ENCODE assay signal across 17 cellular contexts in the genomic region with DNA sequence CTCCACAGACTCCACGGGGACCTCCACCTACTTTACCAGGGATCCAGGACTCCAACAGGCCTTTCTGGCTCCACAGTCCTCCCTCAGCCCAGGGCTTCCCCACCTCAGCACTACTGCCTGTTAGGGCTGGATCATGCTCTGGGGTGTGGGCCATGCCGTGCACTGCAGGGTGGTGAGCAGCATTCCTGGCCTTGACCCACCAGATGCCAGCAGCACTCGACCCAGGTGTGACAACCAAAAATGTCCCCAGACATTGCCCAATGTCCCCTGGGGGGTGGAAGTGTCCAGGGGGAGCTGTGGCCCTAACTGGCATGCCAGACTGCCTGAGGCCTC. TPM values are rescaled to one million over a fixed set of nuclear protein-coding genes. Genes with fewer than 3 reads are reported as not detected.
DNase-seq lines count a peak whose midpoint lies in the region; ATAC-seq and TF ChIP-seq lines count a peak whose summit lies in the region.
"Had no signal": no experiment of that assay in that cellular context is flagged by ENCODE, and none has a peak within 500 bp of the region (broad histone marks: within the 10 kb centered on the region; RNA-seq: fewer than 3 reads in every experiment).

No MANE protein-coding gene starts in this region.

- H3K27me3 ChIP-seq in lower lobe of right lung (ENCODE audit: low read depth) = no peaks in the 10 kb centered on the region
- H3K27me3 ChIP-seq in ascending aorta = no peaks in the 10 kb centered on the region
- H3K27me3 ChIP-seq: breast epithelium, tibial artery had no signal

- H3K27ac ChIP-seq in lower lobe of right lung (no peak overlapping the region), ascending aorta (no peak overlapping the region)
- H3K27ac ChIP-seq: epithelial cell of prostate, tibial artery had no signal

- H3K4me1 Mint-ChIP-seq in activated T-helper 17 cell treated with anti-CD3 and anti-CD28 coated beads, Interleukin-2, amount 50 U/mL, for 72 hours = peaks cover 15% of the 10 kb centered on the region
- no peaks in the 10 kb centered on the region for H3K4me1 Mint-ChIP-seq in type B pancreatic cell (ENCODE audit: unreplicated experiment)
- H3K4me1 Mint-ChIP-seq: GM23338 had no signal

- H3K27ac Mint-ChIP-seq in activated T-helper 17 cell treated with anti-CD3 and anti-CD28 coated beads, Interleukin-2, amount 50 U/mL, for 72 hours = peak overlapping the region; percentile 71
- H3K27ac Mint-ChIP-seq in type B pancreatic cell = peak overlapping the region; percentile 61
- H3K27ac Mint-ChIP-seq: activated T-cell treated with anti-CD3 and anti-CD28 coated beads, Interleukin-2, amount 50 U/mL, for 72 hours; dendritic cell treated with granulocyte-macrophage colony-stimulating factor and Interleukin-4, amounts not matched to agents 40 ng/mL and 50 ng/mL, for 4 days; GM23338 had no signal

- intact Hi-C loops in Right ventricle myocardium inferior (cut with DNase I) (loop anchor here (5.0 kb wide), 2 partner anchors 58 to 108 kb away; no protein-coding TSS in a partner anchor), left cardiac atrium (cut with DNase I) (no loop called here), lower lobe of right lung (cut with DNase I) (no loop called here), ascending aorta (cut with DNase I) (no loop called here)

- no peak overlapping the region for H3K4me3 ChIP-seq in lower lobe of right lung
- H3K4me3 ChIP-seq in ascending aorta = no peak overlapping the region
- H3K4me3 ChIP-seq: breast epithelium, GM23338, tibial artery had no signal

- H3K36me3 Mint-ChIP-seq in activated T-helper 17 cell treated with anti-CD3 and anti-CD28 coated beads, Interleukin-2, amount 50 U/mL, for 72 hours (ENCODE audit: low read depth) = peaks cover 65% of the 10 kb centered on the region
- peaks cover 16% of the 10 kb centered on the region for H3K36me3 Mint-ChIP-seq in type B pancreatic cell

- peak overlapping the region; percentile 10 for H3K4me3 Mint-ChIP-seq in activated T-helper 17 cell treated with anti-CD3 and anti-CD28 coated beads, Interleukin-2, amount 50 U/mL, for 72 hours
- no peak overlapping the region for H3K4me3 Mint-ChIP-seq in type B pancreatic cell
- H3K4me3 Mint-ChIP-seq: activated T-cell treated with anti-CD3 and anti-CD28 coated beads, Interleukin-2, amount 50 U/mL, for 72 hours; dendritic cell treated with granulocyte-macrophage colony-stimulating factor and Interleukin-4, amounts not matched to agents 40 ng/mL and 50 ng/mL, for 4 days; GM23338 had no signal

- H3K36me3 ChIP-seq in lower lobe of right lung (peaks cover 86% of the 10 kb centered on the region), ascending aorta (peaks cover 50 to 82% of the 10 kb centered on the region in 2 donors)
- H3K36me3 ChIP-seq: breast epithelium had no signal

- no peaks in the 10 kb centered on the region for H3K9me3 Mint-ChIP-seq in activated T-helper 17 cell treated with anti-CD3 and anti-CD28 coated beads, Interleukin-2, amount 50 U/mL, for 72 hours
- H3K9me3 Mint-ChIP-seq in type B pancreatic cell = no peaks in the 10 kb centered on the region
- H3K9me3 Mint-ChIP-seq: activated T-cell treated with anti-CD3 and anti-CD28 coated beads, Interleukin-2, amount 50 U/mL, for 72 hours; dendritic cell treated with granulocyte-macrophage colony-stimulating factor and Interleukin-4, amounts not matched to agents 40 ng/mL and 50 ng/mL, for 4 days; GM23338 had no signal

- H3K4me1 ChIP-seq in lower lobe of right lung (no peaks in the 10 kb centered on the region), ascending aorta (no peaks in the 10 kb centered on the region)
- H3K4me1 ChIP-seq: breast epithelium, Caco-2 had no signal

- ATAC-seq in Right ventricle myocardium inferior (peak; percentile 21), left cardiac atrium (no peak), lower lobe of right lung (peak; percentile 20 to 35), HG02840 (IDR thresholded peaks at IDR 0.05; ENCODE audit: low FRiP score, unreplicated experiment) (no peak)
- ATAC-seq in activated T-helper 17 cell treated with anti-CD3 and anti-CD28 coated beads, Interleukin-2, amount 50 U/mL, for 72 hours (replicated peaks) = peak; percentile 16
- ATAC-seq: GM23338 had no signal

- no peaks in the 10 kb centered on the region for H3K27me3 Mint-ChIP-seq in activated T-helper 17 cell treated with anti-CD3 and anti-CD28 coated beads, Interleukin-2, amount 50 U/mL, for 72 hours
- no peaks in the 10 kb centered on the region for H3K27me3 Mint-ChIP-seq in type B pancreatic cell
- H3K27me3 Mint-ChIP-seq: dendritic cell treated with granulocyte-macrophage colony-stimulating factor and Interleukin-4, amounts not matched to agents 40 ng/mL and 50 ng/mL, for 4 days had no signal

- H3K9me3 ChIP-seq in lower lobe of right lung (no peaks in the 10 kb centered on the region), ascending aorta (no peaks in the 10 kb centered on the region)
- H3K9me3 ChIP-seq: breast epithelium, Caco-2, tibial artery had no signal

- no peak for DNase-seq in Right ventricle myocardium inferior (ENCODE audit: missing footprints)
- no peak for DNase-seq in left cardiac atrium
- DNase-seq in lower lobe of right lung = no peak
- no peak for DNase-seq in type B pancreatic cell (ENCODE audit: extremely low spot score, unreplicated experiment)
- DNase-seq in ascending aorta (ENCODE audit: low spot score in 2 of 2) = no peak
- DNase-seq in GM19240 (ENCODE audit: insufficient read length, low spot score) = no peak
- DNase-seq: activated T-cell treated with anti-CD3 and anti-CD28 coated beads, Interleukin-2, amount 50 U/mL, for 72 hours; Caco-2; Kasumi-1; stimulated activated CD4-positive, alpha-beta T cell treated with anti-CD3 and anti-CD28 coated beads, Interleukin-15, amount 100 ng/mL, for 24 hours; tibial artery had no signal

- TF ChIP-seq CTCF in lower lobe of right lung (IDR thresholded peaks at IDR 0.05) (no peak), type B pancreatic cell (conservative IDR thresholded peaks at IDR 0.05) (no peak), ascending aorta (IDR thresholded peaks at IDR 0.05) (no peak)

RNA-seq across cellular contexts. Expression of a gene that starts 42.0 kb away (rescaled TPM):
- 64.7 TPM for total RNA-seq in Right ventricle myocardium inferior
- total RNA-seq in left cardiac atrium = 10 to 100 TPM; 59.9 to 67.4 TPM
- total RNA-seq in activated T-helper 17 cell treated with anti-CD3 and anti-CD28 coated beads, Interleukin-2, amount 50 U/mL, for 72 hours = 10 to 100 TPM; 35.6 to 45.0 TPM
- total RNA-seq in lower lobe of right lung = 40.3 TPM
- total RNA-seq in type B pancreatic cell (ENCODE audit: low replicate concordance) = 46.6 and 48.7 TPM in 2 replicates
- 52.4 TPM for total RNA-seq in ascending aorta

Comparison
In these comparisons a context has a peak if more than half of its experiments do, and no peak if none do; other contexts are left out.
1. ATAC-seq: peak in Right ventricle myocardium inferior (single experiment), activated T-helper 17 cell treated with anti-CD3 and anti-CD28 coated beads, Interleukin-2, amount 50 U/mL, for 72 hours (single experiment) and lower lobe of right lung (2 of 2); none in left cardiac atrium (0 of 2) and HG02840 (single experiment).